ENCODE assay signal across 16 cellular contexts in the genomic region with DNA sequence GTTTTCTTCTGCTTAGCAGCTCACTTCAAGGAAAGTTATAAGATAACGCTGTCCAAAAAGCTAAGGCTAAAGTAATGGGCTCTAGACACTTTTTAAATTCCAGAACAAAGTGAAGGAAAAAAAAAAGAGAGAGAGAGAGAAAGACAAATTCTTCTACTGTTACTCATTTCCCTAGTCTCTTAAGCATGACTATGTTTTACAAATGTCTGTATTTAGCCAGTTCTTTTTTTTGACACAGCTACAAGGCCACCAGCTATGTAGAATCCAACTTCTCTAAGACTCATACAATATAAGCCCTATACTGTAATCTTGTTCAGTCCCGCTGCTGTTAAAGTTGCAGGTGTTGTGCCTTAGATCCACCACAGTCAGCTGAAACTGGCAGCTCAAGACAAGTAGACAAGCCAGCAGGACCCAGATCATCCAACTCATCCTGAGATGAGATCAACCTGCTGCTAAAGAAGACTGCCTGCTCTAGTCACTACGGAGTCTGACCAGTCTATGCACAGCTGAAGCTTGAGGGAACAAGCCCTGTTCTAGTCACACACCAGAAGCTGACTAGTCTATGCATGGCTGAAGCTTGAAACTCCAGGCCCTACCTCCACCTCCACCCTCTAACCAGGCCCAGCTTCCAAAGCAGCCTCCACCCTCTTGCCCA. TPM values are rescaled to one million over a fixed set of nuclear protein-coding genes. Genes with fewer than 3 reads are reported as not detected.
DNase-seq lines count a peak whose midpoint lies in the region; ATAC-seq and TF ChIP-seq lines count a peak whose summit lies in the region.
"Had no signal": no experiment of that assay in that cellular context is flagged by ENCODE, and none has a peak within 500 bp of the region (broad histone marks: within the 10 kb centered on the region; RNA-seq: fewer than 3 reads in every experiment).

No MANE protein-coding gene starts in this region.

- H3K27ac Mint-ChIP-seq in Calu3 (ENCODE audit: unreplicated experiment) = no peak overlapping the region
- H3K27ac Mint-ChIP-seq: WTC11 had no signal

- peak overlapping the region; percentile 25 for H3K4me2 ChIP-seq in skeletal muscle satellite cell (ENCODE audit: low read length)

- no peak for ATAC-seq in HG02884 (IDR thresholded peaks at IDR 0.05; ENCODE audit: unreplicated experiment)
- ATAC-seq: WTC11 had no signal

- H3K4me1 ChIP-seq in ascending aorta (peaks cover 18 to 19% of the 10 kb centered on the region in 2 donors), skeletal muscle satellite cell (ENCODE audit: control insufficient read depth, insufficient read depth, low read length) (peaks cover 17% of the 10 kb centered on the region)
- H3K4me1 ChIP-seq: tibial nerve had no signal

- H3K4me1 Mint-ChIP-seq in Calu3 (ENCODE audit: low read depth, unreplicated experiment) = no peaks in the 10 kb centered on the region
- H3K4me1 Mint-ChIP-seq: WTC11 had no signal

- H3K36me3 ChIP-seq in ascending aorta = peaks cover 15 to 16% of the 10 kb centered on the region in 2 donors
- H3K36me3 ChIP-seq in skeletal muscle satellite cell (ENCODE audit: insufficient read depth, low read length) = peaks cover 30% of the 10 kb centered on the region

- CTCF ChIA-PET in Calu3 (lab: Charles Lee) = no interaction called here

- peaks cover 30% of the 10 kb centered on the region for H3K9me3 Mint-ChIP-seq in Calu3 (ENCODE audit: low read depth, unreplicated experiment)
- H3K9me3 Mint-ChIP-seq: WTC11 had no signal

- no peak overlapping the region for H3K4me3 Mint-ChIP-seq in Calu3 (ENCODE audit: low read depth, unreplicated experiment)
- H3K4me3 Mint-ChIP-seq: WTC11 had no signal

- peak overlapping the region; percentile 18 for H3K9ac ChIP-seq in skeletal muscle satellite cell (ENCODE audit: low read depth, low read length)

- no peaks in the 10 kb centered on the region for H3K36me3 Mint-ChIP-seq in Calu3 (ENCODE audit: insufficient read depth, unreplicated experiment)

- H3K9me3 ChIP-seq in ascending aorta = peaks cover 0 to 5% of the 10 kb centered on the region in 2 donors
- no peaks in the 10 kb centered on the region for H3K9me3 ChIP-seq in skeletal muscle satellite cell (replicated peaks; ENCODE audit: low read length)

- no TSS peak for BruUV-seq in Calu3 (replicated peaks; lab: Mats Ljungman, UMichigan)

- H3K4me3 ChIP-seq in ascending aorta (peak overlapping the region in 1 of 2 donors; percentile 33), fibroblast of villous mesenchyme (ENCODE audit: low read depth, low read length) (no peak overlapping the region), skeletal muscle satellite cell (ENCODE audit: low read length) (no peak overlapping the region)
- H3K4me3 ChIP-seq: heart left ventricle, tibial nerve had no signal

- no peak for TF ChIP-seq CTCF in ascending aorta (IDR thresholded peaks at IDR 0.05)
- TF ChIP-seq CTCF in fibroblast of villous mesenchyme (IDR thresholded peaks at IDR 0.05; ENCODE audit: insufficient read depth, low read depth, low read length) = no peak
- no peak for TF ChIP-seq CTCF in Calu3 (IDR thresholded peaks at IDR 0.05; ENCODE audit: unreplicated experiment)

- peak; percentile 42 for DNase-seq in EL
- DNase-seq in ascending aorta (ENCODE audit: low spot score in 2 of 2) = no peak
- DNase-seq in fibroblast of villous mesenchyme (ENCODE audit: low read depth) = peak; percentile 46
- no peak for DNase-seq in C1 segment of cervical spinal cord (lab: John Stamatoyannopoulos, UW)
- DNase-seq in Calu3 = no peak
- no peak for DNase-seq in NCI-H2081 treated with DMSO at 0.1 percent for 48 hours (lab: John Stamatoyannopoulos, UW)
- DNase-seq: activated gamma-delta T cell treated with Interleukin-2 at 50 U/mL for 16 hours; kidney glomerular epithelial cell; NCI-H1930; NCI-H524 treated with DMSO at 0.1 percent for 48 hours; stimulated activated CD4-positive, alpha-beta T cell treated with anti-CD3 and anti-CD28 coated beads, Interleukin-15, amount 100 ng/mL, for 24 hours had no signal

- no peaks in the 10 kb centered on the region for H3K27me3 ChIP-seq in ascending aorta
- no peaks in the 10 kb centered on the region for H3K27me3 ChIP-seq in skeletal muscle satellite cell (ENCODE audit: control insufficient read depth, insufficient read depth, low read length)
- H3K27me3 ChIP-seq: heart left ventricle, tibial nerve had no signal

- H3K27ac ChIP-seq in ascending aorta = peak overlapping the region; percentile 77 to 89
- H3K27ac ChIP-seq: tibial nerve had no signal

- H3K27me3 Mint-ChIP-seq in Calu3 (ENCODE audit: unreplicated experiment) = no peaks in the 10 kb centered on the region

- intact Hi-C loops in ascending aorta (cut with DNase I) = loop anchor here (2.0 kb wide), 1 partner anchor 44 kb away; no protein-coding TSS in a partner anchor
- intact Hi-C loops in Calu3 (cut with micrococcal nuclease; ENCODE audit: unreplicated experiment) = no loop called here

RNA-seq across cellular contexts. Expression of gene ZNF83, which starts 10.3 kb away (rescaled TPM):
- 29.1 TPM for total RNA-seq in ascending aorta
- total RNA-seq in fibroblast of villous mesenchyme = 39.3 and 47.1 TPM in 2 replicates
- total RNA-seq in skeletal muscle satellite cell (2012; rRNA removed) = 25.1 and 29.7 TPM in 2 replicates
- total RNA-seq in Calu3 (2022) = 5.3 and 9.5 TPM in 2 replicates

Comparison
In these comparisons a context has a peak if more than half of its experiments do, and no peak if none do; other contexts are left out.
1. DNase-seq: peak in EL (single experiment) and fibroblast of villous mesenchyme (single experiment); none in ascending aorta (0 of 2), C1 segment of cervical spinal cord (0 of 14), Calu3 (single experiment) and NCI-H2081 treated with DMSO at 0.1 percent for 48 hours (single experiment).